ENCODE assay signal across 22 cellular contexts in genomic region chr16:60636117-60636516, GRCh38.
DNase-seq lines count a peak whose midpoint lies in the region; ATAC-seq, FAIRE-seq and TF ChIP-seq lines count a peak whose summit lies in the region.
"Had no signal": no experiment of that assay in that cellular context is flagged by ENCODE, and none has a peak within 500 bp of the region (broad histone marks: within the 10 kb centered on the region; RNA-seq: fewer than 3 reads in every experiment).

No MANE protein-coding gene starts in this region.

- no peak for ATAC-seq in natural killer cell treated with Interleukin-12 subunit alpha and Interleukin-12 subunit beta and Interleukin-15 and Interleukin-18, amount 100 ng/mL, for 72 hours

- peak; percentile 13 for DNase-seq in bronchial epithelial cell (ENCODE audit: low read depth)
- peak; percentile 9 for DNase-seq in iPS DF 6.9 (ENCODE audit: low read depth, low spot score)
- no peak for DNase-seq in type B pancreatic cell (ENCODE audit: extremely low spot score, unreplicated experiment)
- DNase-seq in natural killer cell treated with Interleukin-12 subunit alpha and Interleukin-12 subunit beta and Interleukin-15 and Interleukin-18, amount 100 ng/mL, for 72 hours (ENCODE audit: low spot score): no peak
- DNase-seq in inferior parietal cortex (ENCODE audit: extremely low spot score): no peak
- no peak for DNase-seq in NCI-H524 treated with DMSO at 0.1 percent for 48 hours (lab: John Stamatoyannopoulos, UW)
- DNase-seq: Calu3; CD4-positive, CD25-positive, alpha-beta regulatory T cell; DMS53; HFFc6; Kasumi-1; NCI-H187 treated with DMSO at 0.1 percent for 48 hours; NCI-H345; NCI-H526 treated with DMSO at 0.1 percent for 48 hours; NK-92 treated with Interleukin-12 subunit alpha and Interleukin-12 subunit beta, amount 100 ng/mL, for 24 hours; RPMI8226; SJCRH30 had no signal

- H3K27me3 Mint-ChIP-seq in type B pancreatic cell: no peaks in the 10 kb centered on the region
- H3K27me3 Mint-ChIP-seq in natural killer cell treated with Interleukin-12 subunit alpha and Interleukin-12 subunit beta and Interleukin-15 and Interleukin-18, amount 100 ng/mL, for 72 hours: no peaks in the 10 kb centered on the region
- H3K27me3 Mint-ChIP-seq: B cell; CD4-positive, CD25-positive, alpha-beta regulatory T cell; IgD-negative memory B cell had no signal

- H3K4me3 Mint-ChIP-seq in type B pancreatic cell: peak overlapping the region; percentile 61
- no peak overlapping the region for H3K4me3 Mint-ChIP-seq in natural killer cell treated with Interleukin-12 subunit alpha and Interleukin-12 subunit beta and Interleukin-15 and Interleukin-18, amount 100 ng/mL, for 72 hours
- H3K4me3 Mint-ChIP-seq: B cell; CD4-positive, CD25-positive, alpha-beta regulatory T cell; HFFc6; IgD-negative memory B cell had no signal

- H3K4me1 Mint-ChIP-seq in type B pancreatic cell (ENCODE audit: unreplicated experiment): no peaks in the 10 kb centered on the region
- H3K4me1 Mint-ChIP-seq in natural killer cell treated with Interleukin-12 subunit alpha and Interleukin-12 subunit beta and Interleukin-15 and Interleukin-18, amount 100 ng/mL, for 72 hours (ENCODE audit: low read depth in 2 of 2): no peaks in the 10 kb centered on the region
- H3K4me1 Mint-ChIP-seq: B cell, IgD-negative memory B cell had no signal

- no peaks in the 10 kb centered on the region for H3K9me3 Mint-ChIP-seq in type B pancreatic cell
- H3K9me3 Mint-ChIP-seq in natural killer cell treated with Interleukin-12 subunit alpha and Interleukin-12 subunit beta and Interleukin-15 and Interleukin-18, amount 100 ng/mL, for 72 hours: peaks cover 14% of the 10 kb centered on the region

- no peaks in the 10 kb centered on the region; the same call in 1 of the 2 replicates for H3K9me3 ChIP-seq in HUES48 (ENCODE audit: control insufficient read depth, insufficient read depth, low read length)
- no peaks in the 10 kb centered on the region for H3K9me3 ChIP-seq in iPS DF 6.9 (ENCODE audit: control insufficient read depth, insufficient read depth, low read length)
- H3K9me3 ChIP-seq: SJCRH30 had no signal

- H3K9ac ChIP-seq in HUES48 (ENCODE audit: low read depth, low read length): no peak overlapping the region

- TF ChIP-seq CTCF in bronchial epithelial cell (IDR thresholded peaks at IDR 0.05; ENCODE audit: insufficient read depth, low read length, severe bottlenecking): no peak
- no peak for TF ChIP-seq CTCF in type B pancreatic cell (conservative IDR thresholded peaks at IDR 0.05)

- FAIRE-seq in bronchial epithelial cell (lab: Jason Lieb, UNC): no peak
- FAIRE-seq: GM19239, H54 had no signal

- H3K4me1 ChIP-seq in HUES48 (ENCODE audit: control insufficient read depth, insufficient read depth, low read length) (peaks cover 17% of the 10 kb centered on the region), iPS DF 6.9 (ENCODE audit: control insufficient read depth, insufficient read depth, low read length) (peaks cover 3% of the 10 kb centered on the region; the same call in 1 of the 2 replicates)
- H3K4me1 ChIP-seq: SJCRH30 had no signal

- peak overlapping the region; percentile 57 for H3K27ac ChIP-seq in HUES48 (ENCODE audit: low read depth, low read length)
- H3K27ac ChIP-seq in iPS DF 6.9 (ENCODE audit: low read length): no peak overlapping the region
- H3K27ac ChIP-seq: SJCRH30 had no signal

- H3K27ac Mint-ChIP-seq in type B pancreatic cell: peak overlapping the region; percentile 88
- H3K27ac Mint-ChIP-seq in natural killer cell treated with Interleukin-12 subunit alpha and Interleukin-12 subunit beta and Interleukin-15 and Interleukin-18, amount 100 ng/mL, for 72 hours: no peak overlapping the region
- H3K27ac Mint-ChIP-seq: B cell; CD4-positive, CD25-positive, alpha-beta regulatory T cell; HFFc6; IgD-negative memory B cell had no signal

- no peaks in the 10 kb centered on the region for H3K36me3 Mint-ChIP-seq in type B pancreatic cell
- H3K36me3 Mint-ChIP-seq in natural killer cell treated with Interleukin-12 subunit alpha and Interleukin-12 subunit beta and Interleukin-15 and Interleukin-18, amount 100 ng/mL, for 72 hours: peaks cover 4% of the 10 kb centered on the region
- H3K36me3 Mint-ChIP-seq: CD4-positive, CD25-positive, alpha-beta regulatory T cell; IgD-negative memory B cell had no signal

- H3K27me3 ChIP-seq in HUES48 (ENCODE audit: control insufficient read depth, insufficient read depth, low read length) (no peaks in the 10 kb centered on the region), bronchial epithelial cell (ENCODE audit: control insufficient read depth, insufficient read depth, low read length) (no peaks in the 10 kb centered on the region), iPS DF 6.9 (ENCODE audit: control insufficient read depth, insufficient read depth, low read length) (no peaks in the 10 kb centered on the region; the same call in 1 of the 2 replicates)
- H3K27me3 ChIP-seq: SJCRH30 had no signal

- no peaks in the 10 kb centered on the region for H3K36me3 ChIP-seq in HUES48 (ENCODE audit: control insufficient read depth, insufficient read depth, low read length)
- no peaks in the 10 kb centered on the region for H3K36me3 ChIP-seq in bronchial epithelial cell (ENCODE audit: control insufficient read depth, insufficient read depth, low read length)
- H3K36me3 ChIP-seq in iPS DF 6.9 (ENCODE audit: control insufficient read depth, insufficient read depth, low read length): no peaks in the 10 kb centered on the region
- H3K36me3 ChIP-seq: SJCRH30 had no signal

- no peak overlapping the region for H3K4me3 ChIP-seq in HUES48 (ENCODE audit: low read depth, low read length)
- no peak overlapping the region for H3K4me3 ChIP-seq in bronchial epithelial cell (ENCODE audit: low read depth, low read length)
- H3K4me3 ChIP-seq in iPS DF 6.9 (ENCODE audit: low read length): no peak overlapping the region
- H3K4me3 ChIP-seq: SJCRH30 had no signal

- WGBS in iPS DF 6.9 (ENCODE audit: insufficient coverage, insufficient read length): no CpG with 5 or more reads among the region's 5 CpGs

Comparison
In these comparisons a context has a peak if more than half of its experiments do, and no peak if none do; other contexts are left out.
1. DNase-seq: peak in bronchial epithelial cell (single experiment) and iPS DF 6.9 (single experiment); none in type B pancreatic cell (single experiment), natural killer cell treated with Interleukin-12 subunit alpha and Interleukin-12 subunit beta and Interleukin-15 and Interleukin-18, amount 100 ng/mL, for 72 hours (single experiment), inferior parietal cortex (single experiment) and NCI-H524 treated with DMSO at 0.1 percent for 48 hours (single experiment).